In the genomic region with DNA sequence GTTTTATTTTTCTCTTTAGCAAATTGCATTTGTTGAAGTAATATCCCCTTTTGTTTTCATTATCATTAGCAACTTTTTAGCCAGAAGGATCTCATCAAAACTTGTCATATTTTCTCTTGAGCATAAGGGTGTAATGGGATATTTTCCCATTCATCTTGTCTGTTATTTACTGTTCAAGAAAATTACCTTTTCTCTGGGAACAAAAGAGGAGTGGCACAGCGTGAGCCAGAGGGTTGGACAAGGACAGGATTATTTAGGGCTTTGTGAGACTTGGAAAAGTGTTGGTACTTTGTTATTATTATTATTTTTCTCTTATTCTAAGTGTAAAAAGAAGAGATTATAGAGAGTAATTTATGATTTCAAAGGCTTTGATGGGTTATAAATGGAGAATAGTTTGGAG, we compare ENCODE assay signal across 20 cellular contexts.
"Had no signal": no experiment of that assay in that cellular context is flagged by ENCODE, and none has a peak within 500 bp of the region (broad histone marks: within the 10 kb centered on the region; RNA-seq: fewer than 3 reads in every experiment).

No MANE protein-coding gene starts in this region.

- DNase-seq: effector CD4-positive, alpha-beta T cell; endodermal cell; erythroblast; hippocampal formation; mesendoderm; naive thymus-derived CD8-positive, alpha-beta T cell; ovary; right cardiac atrium; stimulated activated CD4-positive, alpha-beta T cell treated with anti-CD3 and anti-CD28 coated beads, Interleukin-4, amount 100 ng/mL, for 1 hour; stimulated activated CD8-positive, alpha-beta memory T cell treated with anti-CD3 and anti-CD28 coated beads, Interleukin-4, amount 100 ng/mL, for 48 hours; stimulated activated naive CD8-positive, alpha-beta T cell treated with anti-CD3 and anti-CD28 coated beads, Interleukin-15, Interleukin-2, amounts not matched to agents 100 U/mL and 50 U/mL, for 24 hours; tibial artery; upper lobe of left lung; uterus had no signal

- H3K27ac ChIP-seq: coronary artery, neutrophil, ovary, tibial artery, upper lobe of left lung, uterus had no signal

- H3K4me3 ChIP-seq: coronary artery, heart left ventricle, ovary, smooth muscle cell, tibial artery, upper lobe of left lung, uterus had no signal

- ATAC-seq: left colon; naive thymus-derived CD8-positive, alpha-beta T cell; right cardiac atrium; stimulated activated effector memory CD8-positive, alpha-beta T cell treated with anti-CD3 and anti-CD28 coated beads, Interleukin-12 subunit alpha, Interleukin-12 subunit beta, amount 100 ng/mL, for 72 hours; stimulated activated naive CD8-positive, alpha-beta T cell treated with anti-CD3 and anti-CD28 coated beads, Interleukin-15, Interleukin-2, amounts not matched to agents 100 U/mL and 50 U/mL, for 24 hours had no signal

- H3K36me3 ChIP-seq: heart left ventricle, neutrophil, ovary, tibial artery, upper lobe of left lung, uterus had no signal

- H3K9me3 ChIP-seq: heart left ventricle, neutrophil, ovary, tibial artery, upper lobe of left lung, uterus had no signal

- H3K4me2 ChIP-seq: smooth muscle cell had no signal

- H3K27me3 ChIP-seq: heart left ventricle, neutrophil, ovary, tibial artery, upper lobe of left lung, uterus had no signal

- H3K4me1 ChIP-seq: heart left ventricle, tibial artery, upper lobe of left lung, uterus had no signal
